In genomic region chr3:171615281-171615680, GRCh38 we compare ENCODE assay signal across 26 cellular contexts.
A peak's percentile ranks its signal among the peaks of the same experiment; 100 is the strongest.
DNase-seq lines count a peak whose midpoint lies in the region; ATAC-seq and TF ChIP-seq lines count a peak whose summit lies in the region.
"Had no signal": no experiment of that assay in that cellular context is flagged by ENCODE, and none has a peak within 500 bp of the region (broad histone marks: within the 10 kb centered on the region; RNA-seq: fewer than 3 reads in every experiment).

No MANE protein-coding gene starts in this region.

- no peaks in the 10 kb centered on the region for H3K27me3 Mint-ChIP-seq in MCF 10A (ENCODE audit: insufficient read depth, unreplicated experiment)
- H3K27me3 Mint-ChIP-seq in activated naive CD8-positive, alpha-beta T cell treated with anti-CD3 and anti-CD28 coated beads for 36 hours: peaks cover 14% of the 10 kb centered on the region

- H3K4me3 ChIP-seq in mammary epithelial cell (replicated peaks in 1 of 3; ENCODE audit: insufficient read depth in 1 of 3, low read depth in 2 of 3, low read length in 3 of 3): no peak overlapping the region
- H3K4me3 ChIP-seq in hepatocyte: no peak overlapping the region
- H3K4me3 ChIP-seq: GM12878, GM23248, K562, PC-9, SJCRH30 had no signal

- peak overlapping the region; percentile 92 for H3K27ac Mint-ChIP-seq in MCF 10A (ENCODE audit: low read depth, unreplicated experiment)
- H3K27ac Mint-ChIP-seq in activated naive CD8-positive, alpha-beta T cell treated with anti-CD3 and anti-CD28 coated beads for 36 hours: no peak overlapping the region
- H3K27ac Mint-ChIP-seq: H9 had no signal

- CTCF ChIA-PET in MCF 10A (lab: Yijun Ruan, JAX): no interaction called here
- CTCF ChIA-PET in mammary epithelial cell (lab: Charles Lee; ENCODE audit: low non-redundant PET): interaction anchor here (0.6 kb wide), 2 partner anchors 155 to 1945 kb away, joined by 4 to 5 read pairs; no protein-coding TSS in a partner anchor

- intact Hi-C loops in MCF 10A (cut with micrococcal nuclease) (no loop called here), mammary epithelial cell (cut with micrococcal nuclease) (no loop called here)

- POLR2A ChIA-PET in MCF 10A (lab: Yijun Ruan, JAX): no interaction called here

- H3K27me3 ChIP-seq in mammary epithelial cell (ENCODE audit: insufficient read depth, low read length) (no peaks in the 10 kb centered on the region), hepatocyte (no peaks in the 10 kb centered on the region)
- H3K27me3 ChIP-seq: BE2C, SJCRH30 had no signal

- no peak overlapping the region for H3K4me3 Mint-ChIP-seq in MCF 10A (ENCODE audit: unreplicated experiment)
- no peak overlapping the region for H3K4me3 Mint-ChIP-seq in activated naive CD8-positive, alpha-beta T cell treated with anti-CD3 and anti-CD28 coated beads for 36 hours
- H3K4me3 Mint-ChIP-seq: CD14-positive monocyte; CD8-positive, alpha-beta memory T cell; H9 had no signal

- peaks cover 11% of the 10 kb centered on the region for H3K4me1 Mint-ChIP-seq in MCF 10A (ENCODE audit: insufficient read depth, unreplicated experiment)
- no peaks in the 10 kb centered on the region for H3K4me1 Mint-ChIP-seq in activated naive CD8-positive, alpha-beta T cell treated with anti-CD3 and anti-CD28 coated beads for 36 hours
- H3K4me1 Mint-ChIP-seq: CD14-positive monocyte; CD8-positive, alpha-beta memory T cell had no signal

- no peaks in the 10 kb centered on the region for H3K9me2 ChIP-seq in hepatocyte (replicated peaks; ENCODE audit: insufficient read depth)

- H3K36me3 Mint-ChIP-seq in MCF 10A (ENCODE audit: insufficient read depth, unreplicated experiment): peaks cover 16% of the 10 kb centered on the region
- H3K36me3 Mint-ChIP-seq in activated naive CD8-positive, alpha-beta T cell treated with anti-CD3 and anti-CD28 coated beads for 36 hours: no peaks in the 10 kb centered on the region

- H3K9ac ChIP-seq in mammary epithelial cell (ENCODE audit: insufficient read depth, low read length): no peak overlapping the region
- H3K9ac ChIP-seq: GM23248 had no signal

- no TSS peak for BruUV-seq in MCF 10A (replicated peaks; lab: Mats Ljungman, UMichigan)
- no TSS peak for BruUV-seq in mammary epithelial cell (replicated peaks; lab: Mats Ljungman, UMichigan)

- H3K4me2 ChIP-seq in mammary epithelial cell (ENCODE audit: insufficient read depth, low read depth, low read length): no peak overlapping the region
- no peak overlapping the region for H3K4me2 ChIP-seq in hepatocyte
- H3K4me2 ChIP-seq: PC-9 had no signal

- H3K9me3 ChIP-seq in mammary epithelial cell (replicated peaks; ENCODE audit: insufficient read depth, low read length) (no peaks in the 10 kb centered on the region), hepatocyte (ENCODE audit: low read depth) (no peaks in the 10 kb centered on the region)
- H3K9me3 ChIP-seq: BE2C, SJCRH30 had no signal

- no peaks in the 10 kb centered on the region for H4K20me1 ChIP-seq in mammary epithelial cell (ENCODE audit: insufficient read depth, low read length)
- H4K20me1 ChIP-seq in hepatocyte (ENCODE audit: insufficient read depth, poor library complexity, severe bottlenecking): no peaks in the 10 kb centered on the region

- H3K4me1 ChIP-seq in mammary epithelial cell (ENCODE audit: insufficient read depth, low read length) (no peaks in the 10 kb centered on the region), hepatocyte (ENCODE audit: insufficient read depth) (peaks cover 7% of the 10 kb centered on the region)
- H3K4me1 ChIP-seq: BE2C, SJCRH30 had no signal

- ATAC-seq in omental fat pad (ENCODE audit: low FRiP score) (peak; percentile 25), GM21528 (IDR thresholded peaks at IDR 0.05; ENCODE audit: low FRiP score, unreplicated experiment) (no peak), GM21367 (IDR thresholded peaks at IDR 0.05; ENCODE audit: unreplicated experiment) (no peak)

- in situ Hi-C loops in mammary epithelial cell (cut with MboI; ENCODE audit: low sequenced_read_pairs in 2 of 2): no loop called here

- dilution Hi-C loops in mammary epithelial cell (cut with HindIII; ENCODE audit: low sequenced_read_pairs): no loop called here

- H2AFZ ChIP-seq in mammary epithelial cell (ENCODE audit: low read depth, low read length): no peak overlapping the region
- H2AFZ ChIP-seq in hepatocyte: no peak overlapping the region
- H2AFZ ChIP-seq: PC-9 had no signal

- TF ChIP-seq CTCF in MCF 10A (IDR thresholded peaks at IDR 0.05; ENCODE audit: unreplicated experiment) (no peak), mammary epithelial cell (conservative IDR thresholded peaks at IDR 0.05 in 1 of 2, IDR thresholded peaks at IDR 0.05 in 1 of 2; ENCODE audit: extremely low read depth in 1 of 2, insufficient read depth in 1 of 2, low read depth in 1 of 2, low read length in 2 of 2) (no peak), hepatocyte (IDR thresholded peaks at IDR 0.05; ENCODE audit: poor library complexity) (no peak), omental fat pad (IDR thresholded peaks at IDR 0.05) (no peak)

- DNase-seq in MCF 10A (ENCODE audit: unreplicated experiment) (peak; percentile 49), mammary epithelial cell (no peak), hepatocyte (ENCODE audit: low spot score) (no peak), omental fat pad (ENCODE audit: low spot score) (no peak), NCI-H1092 treated with DMSO at 0.1 percent for 48 hours (lab: John Stamatoyannopoulos, UW) (no peak)
- DNase-seq in activated naive CD8-positive, alpha-beta T cell treated with anti-CD3 and anti-CD28 coated beads for 36 hours: no peak
- DNase-seq: CD8-positive, alpha-beta memory T cell; DMS 273 treated with DMSO at 0.1 percent for 48 hours; DMS79; EL; GDM1; NCI-H1694; NCI-H2029 treated with DMSO at 0.1 percent for 48 hours; NCI-H446 treated with DMSO at 0.1 percent for 48 hours; NCI-H526 treated with DMSO at 0.1 percent for 48 hours; PC-9 had no signal

- H3K36me3 ChIP-seq in mammary epithelial cell (ENCODE audit: insufficient read depth, low read length) (no peaks in the 10 kb centered on the region), hepatocyte (replicated peaks; ENCODE audit: insufficient read depth, low read depth) (no peaks in the 10 kb centered on the region)
- H3K36me3 ChIP-seq: BE2C, SJCRH30 had no signal

- H3K27ac ChIP-seq in mammary epithelial cell (ENCODE audit: insufficient read depth, low read depth, low read length) (no peak overlapping the region), hepatocyte (peak overlapping the region; percentile 63)
- H3K27ac ChIP-seq: 22Rv1, GM23248, PC-9, SJCRH30 had no signal

- H3K9me3 Mint-ChIP-seq in MCF 10A (ENCODE audit: unreplicated experiment): no peaks in the 10 kb centered on the region
- no peaks in the 10 kb centered on the region for H3K9me3 Mint-ChIP-seq in activated naive CD8-positive, alpha-beta T cell treated with anti-CD3 and anti-CD28 coated beads for 36 hours
- H3K9me3 Mint-ChIP-seq: CD8-positive, alpha-beta memory T cell had no signal

- H3K79me2 ChIP-seq in mammary epithelial cell (ENCODE audit: insufficient read depth, low read length) (no peaks in the 10 kb centered on the region), hepatocyte (no peaks in the 10 kb centered on the region)
